In genomic region chr2:84723831-84724230, GRCh38 we compare ENCODE assay signal across 36 cellular contexts.
"Had no signal": no experiment of that assay in that cellular context is flagged by ENCODE, and none has a peak within 500 bp of the region (broad histone marks: within the 10 kb centered on the region; RNA-seq: fewer than 3 reads in every experiment).

No MANE protein-coding gene starts in this region.

- H3K4me3 ChIP-seq: ascending aorta, cardiac muscle cell, Peyer's patch, SJSA1 had no signal

- H3K4me2 ChIP-seq: SK-N-SH had no signal

- H3K27me3 ChIP-seq: ascending aorta, cardiac muscle cell, Peyer's patch had no signal

- H3K9me3 ChIP-seq: ascending aorta, Peyer's patch, SJSA1, SK-N-SH had no signal

- H3K9me2 ChIP-seq: SK-N-SH had no signal

- H3K4me1 Mint-ChIP-seq: activated CD4-positive, alpha-beta memory T cell treated with anti-CD3 and anti-CD28 coated beads, Interleukin-2, amount 10 ng/mL, durations not matched to agents 7 days and 5 days had no signal

- H3K36me3 Mint-ChIP-seq: activated CD8-positive, alpha-beta memory T cell treated with anti-CD3 and anti-CD28 coated beads, Interleukin-2, amount 10 ng/mL, durations not matched to agents 7 days and 5 days had no signal

- H3K4me3 Mint-ChIP-seq: activated CD4-positive, alpha-beta memory T cell treated with anti-CD3 and anti-CD28 coated beads, Interleukin-2, amount 10 ng/mL, durations not matched to agents 7 days and 5 days; activated CD8-positive, alpha-beta memory T cell treated with anti-CD3 and anti-CD28 coated beads, Interleukin-2, amount 10 ng/mL, durations not matched to agents 7 days and 5 days had no signal

- H3K27me3 Mint-ChIP-seq: activated CD4-positive, alpha-beta memory T cell treated with anti-CD3 and anti-CD28 coated beads, Interleukin-2, amount 10 ng/mL, durations not matched to agents 7 days and 5 days; activated CD8-positive, alpha-beta memory T cell treated with anti-CD3 and anti-CD28 coated beads, Interleukin-2, amount 10 ng/mL, durations not matched to agents 7 days and 5 days had no signal

- H3K9ac ChIP-seq: SK-N-SH had no signal

- H3K4me1 ChIP-seq: ascending aorta, Peyer's patch, SJSA1 had no signal

- ATAC-seq: activated CD8-positive, alpha-beta memory T cell treated with anti-CD3 and anti-CD28 coated beads, Interleukin-2, amount 10 ng/mL, durations not matched to agents 7 days and 5 days; PC-3 had no signal

- DNase-seq: activated CD4-positive, alpha-beta memory T cell treated with anti-CD3 and anti-CD28 coated beads, Interleukin-2, amount 10 ng/mL, durations not matched to agents 7 days and 5 days; activated CD4-positive, alpha-beta T cell treated with anti-CD3 and anti-CD28 coated beads for 1 hour; activated CD4-positive, alpha-beta T cell treated with anti-CD3 and anti-CD28 coated beads for 48 hours; activated CD4-positive, CD25-positive, alpha-beta regulatory T cell; activated CD8-positive, alpha-beta memory T cell treated with anti-CD3 and anti-CD28 coated beads for 24 hours; activated CD8-positive, alpha-beta memory T cell treated with anti-CD3 and anti-CD28 coated beads, Interleukin-2, amount 10 ng/mL, durations not matched to agents 7 days and 5 days; activated CD8-positive, alpha-beta memory T cell treated with anti-CD3 and anti-CD28 coated beads, Interleukin-2, amount 50 U/mL, for 48 hours; activated effector memory CD4-positive, alpha-beta T cell treated with Interleukin-2 at 50 U/mL for 16 hours; activated naive CD4-positive, alpha-beta T cell treated with anti-CD3 and anti-CD28 coated beads, Interleukin-2, amount 50 U/mL, for 16 hours; activated T-cell treated with anti-CD3 and anti-CD28 coated beads, Interleukin-2, amount 50 U/mL, for 48 hours; amniotic stem cell; cerebellar nuclear complex; Karpas-422; KBM-7; NCI-H1105; NCI-H1417 treated with DMSO at 0.1 percent for 48 hours; NCI-H187 treated with DMSO at 0.1 percent for 48 hours; NCI-H2081; NCI-H2171 treated with DMSO at 0.1 percent for 48 hours; NCI-H2227 treated with DMSO at 0.1 percent for 48 hours; NCI-H446; NCI-H524; NCI-H748 treated with DMSO at 0.1 percent for 48 hours; NK-92 treated with Interleukin-12 subunit alpha and Interleukin-12 subunit beta, amount 100 ng/mL, for 24 hours; PC-3; Peyer's patch; RPMI8226; SHP77 treated with DMSO at 0.1 percent for 48 hours; SK-N-SH; T-helper 1 cell; T-helper 2 cell; T-helper 9 cell; WERI-Rb-1 had no signal

- H3K36me3 ChIP-seq: ascending aorta, cardiac muscle cell, Peyer's patch, SJSA1 had no signal

- H3K27ac Mint-ChIP-seq: activated CD4-positive, alpha-beta memory T cell treated with anti-CD3 and anti-CD28 coated beads, Interleukin-2, amount 10 ng/mL, durations not matched to agents 7 days and 5 days; activated CD8-positive, alpha-beta memory T cell treated with anti-CD3 and anti-CD28 coated beads, Interleukin-2, amount 10 ng/mL, durations not matched to agents 7 days and 5 days had no signal

- H3K27ac ChIP-seq: ascending aorta, cardiac muscle cell, Peyer's patch, SJSA1, WERI-Rb-1 had no signal
